23 cellular contexts compared by ENCODE assay signal in genomic region chr7:30634193-30634626, GRCh38. TPM values are rescaled to one million over a fixed set of nuclear protein-coding genes. Genes with fewer than 3 reads are reported as not detected.
A peak's percentile ranks its signal among the peaks of the same experiment; 100 is the strongest.
DNase-seq lines count a peak whose midpoint lies in the region; ATAC-seq, FAIRE-seq and TF ChIP-seq lines count a peak whose summit lies in the region.
"Had no signal": no experiment of that assay in that cellular context is flagged by ENCODE, and none has a peak within 500 bp of the region (broad histone marks: within the 10 kb centered on the region; RNA-seq: fewer than 3 reads in every experiment).

No MANE protein-coding gene starts in this region.

- no peaks in the 10 kb centered on the region for H4K20me1 ChIP-seq in HepG2 (ENCODE audit: insufficient read depth, low read length)

- H3K27ac ChIP-seq in HepG2 (ENCODE audit: extremely low read length, insufficient read depth, low read length) (no peak overlapping the region), right lobe of liver (no peak overlapping the region), WERI-Rb-1 (no peak overlapping the region)
- H3K27ac ChIP-seq: BLaER1, heart left ventricle, HL-60, RWPE1 had no signal

- no TSS peak for BruUV-seq in HepG2 (replicated peaks; lab: Mats Ljungman, UMichigan)

- H3K4me3 Mint-ChIP-seq in activated T-helper 1 cell treated with anti-CD3 and anti-CD28 coated beads, Interleukin-12 subunit alpha, Interleukin-12 subunit beta, Interleukin-2, Interleukin-4 antibody, amounts not matched to agents 30 ng/mL and 10 ng/mL and 1 ng/mL, durations not matched to agents 14 hours and 24 hours and 36 hours, result no peak overlapping the region
- H3K4me3 Mint-ChIP-seq in stimulated activated memory B cell treated with anti-CD40 and anti-IgM and Interleukin-4, amounts not matched to agents 10 μg/mL and 1 μg/mL and 100 μg/mL, for 72 hours, result no peak overlapping the region
- H3K4me3 Mint-ChIP-seq: dendritic cell treated with granulocyte-macrophage colony-stimulating factor and Interleukin-4, amounts not matched to agents 40 ng/mL and 50 ng/mL, for 4 days; mesothelial cell of epicardium; nephron had no signal

- WGBS in HepG2 (ENCODE audit: low lambda C conversion rate), result 96% methylated on average over 1 of the region's 1 CpG
- WGBS in right lobe of liver (ENCODE audit: insufficient coverage, low coverage, low lambda C conversion rate, missing lambda C conversion rate), result 92% methylated on average over 1 of the region's 1 CpG

- POLR2A ChIA-PET in HepG2 (lab: Yijun Ruan, JAX), result no interaction called here

- TF ChIP-seq EP300 in HepG2 (IDR thresholded peaks at IDR 0.05; ENCODE audit: low read depth in 2 of 2, low read length in 2 of 2) (no peak), HepG2 (CRISPR knock-in tag; IDR thresholded peaks at IDR 0.05; ENCODE audit: borderline replicate concordance) (no peak)

- peak; percentile 69 for ATAC-seq in HepG2
- ATAC-seq in right lobe of liver, result no peak
- peak; percentile 42 for ATAC-seq in HG03108 (IDR thresholded peaks at IDR 0.05; ENCODE audit: unreplicated experiment)
- no peak for ATAC-seq in stimulated activated memory B cell treated with anti-CD40 and anti-IgM and Interleukin-4, amounts not matched to agents 10 μg/mL and 1 μg/mL and 100 μg/mL, for 72 hours
- ATAC-seq: heart left ventricle, left lobe of liver had no signal

- no peak for TF ChIP-seq RAD21 in HepG2 (CRISPR knock-in tag; IDR thresholded peaks at IDR 0.05)

- no peak for TF ChIP-seq POLR2A in HepG2 (IDR thresholded peaks at IDR 0.05; ENCODE audit: insufficient read depth in 1 of 2, low read depth in 2 of 2, low read length in 2 of 2)
- TF ChIP-seq POLR2A in right lobe of liver (IDR thresholded peaks at IDR 0.05), result no peak

- DNase-seq in HepG2 (ENCODE audit: low spot score), result peak; percentile 5
- no peak for DNase-seq in right lobe of liver
- no peak for DNase-seq in activated T-helper 1 cell treated with anti-CD3 and anti-CD28 coated beads, Interleukin-12 subunit alpha, Interleukin-12 subunit beta, Interleukin-2, Interleukin-4 antibody, amounts not matched to agents 30 ng/mL and 10 ng/mL and 1 ng/mL, durations not matched to agents 14 hours and 24 hours and 36 hours (ENCODE audit: low spot score)
- no peak for DNase-seq in WERI-Rb-1
- no peak for DNase-seq in activated effector memory CD4-positive, alpha-beta T cell treated with anti-CD3 and anti-CD28 coated beads, Interleukin-2, amount 50 U/mL, for 16 hours
- DNase-seq in kidney glomerular epithelial cell (lab: John Stamatoyannopoulos, UW), result no peak
- DNase-seq: ACHN; activated naive CD4-positive, alpha-beta T cell treated with Interleukin-2 at 50 U/mL for 16 hours; activated T-cell treated with anti-CD3 and anti-CD28 coated beads, Interleukin-2, amount 50 U/mL, for 1 hour; heart left ventricle; NCI-H1417 treated with DMSO at 0.1 percent for 48 hours; NCI-H510A treated with DMSO at 0.1 percent for 48 hours had no signal

- peaks cover 15 to 59% of the 10 kb centered on the region in 2 experiments for H3K36me3 ChIP-seq in HepG2 (replicated peaks in 1 of 2; ENCODE audit: control insufficient read depth in 1 of 2, insufficient read depth in 2 of 2, low read length in 2 of 2)
- peaks cover 0 to 48% (median 24%) of the 10 kb centered on the region in 4 donors for H3K36me3 ChIP-seq in right lobe of liver
- H3K36me3 ChIP-seq in WERI-Rb-1, result peaks cover 56% of the 10 kb centered on the region

- no peak overlapping the region for H2AFZ ChIP-seq in HepG2 (ENCODE audit: low read length)

- FAIRE-seq in HepG2 (lab: Jason Lieb, UNC), result no peak
- FAIRE-seq: H54 had no signal

- intact Hi-C loops in HepG2 (cut with micrococcal nuclease; ENCODE audit: unreplicated experiment) (no loop called here), right lobe of liver (cut with DNase I) (no loop called here)
- intact Hi-C loops in activated T-helper 1 cell treated with anti-CD3 and anti-CD28 coated beads, Interleukin-12 subunit alpha, Interleukin-12 subunit beta, Interleukin-2, Interleukin-4 antibody, amounts not matched to agents 30 ng/mL and 10 ng/mL and 1 ng/mL, durations not matched to agents 14 hours and 24 hours and 36 hours (cut with micrococcal nuclease), result no loop called here

- H3K9me3 Mint-ChIP-seq in activated T-helper 1 cell treated with anti-CD3 and anti-CD28 coated beads, Interleukin-12 subunit alpha, Interleukin-12 subunit beta, Interleukin-2, Interleukin-4 antibody, amounts not matched to agents 30 ng/mL and 10 ng/mL and 1 ng/mL, durations not matched to agents 14 hours and 24 hours and 36 hours, result no peaks in the 10 kb centered on the region
- H3K9me3 Mint-ChIP-seq in stimulated activated memory B cell treated with anti-CD40 and anti-IgM and Interleukin-4, amounts not matched to agents 10 μg/mL and 1 μg/mL and 100 μg/mL, for 72 hours, result no peaks in the 10 kb centered on the region
- H3K9me3 Mint-ChIP-seq: dendritic cell treated with granulocyte-macrophage colony-stimulating factor and Interleukin-4, amounts not matched to agents 40 ng/mL and 50 ng/mL, for 4 days; mesothelial cell of epicardium; nephron had no signal

- no peak overlapping the region for H3K4me2 ChIP-seq in HepG2 (ENCODE audit: low read depth, low read length)
- H3K4me2 ChIP-seq: BLaER1 had no signal

- H3K27ac Mint-ChIP-seq in activated T-helper 1 cell treated with anti-CD3 and anti-CD28 coated beads, Interleukin-12 subunit alpha, Interleukin-12 subunit beta, Interleukin-2, Interleukin-4 antibody, amounts not matched to agents 30 ng/mL and 10 ng/mL and 1 ng/mL, durations not matched to agents 14 hours and 24 hours and 36 hours, result peak overlapping the region; percentile 0
- H3K27ac Mint-ChIP-seq in stimulated activated memory B cell treated with anti-CD40 and anti-IgM and Interleukin-4, amounts not matched to agents 10 μg/mL and 1 μg/mL and 100 μg/mL, for 72 hours, result peak overlapping the region; percentile 44
- H3K27ac Mint-ChIP-seq: dendritic cell treated with granulocyte-macrophage colony-stimulating factor and Interleukin-4, amounts not matched to agents 40 ng/mL and 50 ng/mL, for 4 days; mesothelial cell of epicardium; nephron had no signal

- no peaks in the 10 kb centered on the region for H3K79me2 ChIP-seq in HepG2 (ENCODE audit: insufficient read depth, low read length)

- H3K27me3 ChIP-seq in HepG2 (ENCODE audit: control insufficient read depth in 1 of 2, insufficient read depth in 2 of 2, low read length in 2 of 2), result no peaks in the 10 kb centered on the region
- H3K27me3 ChIP-seq in right lobe of liver, result no peaks in the 10 kb centered on the region
- no peaks in the 10 kb centered on the region for H3K27me3 ChIP-seq in WERI-Rb-1 (ENCODE audit: insufficient read depth, low read depth, severe bottlenecking)
- H3K27me3 ChIP-seq: BLaER1, heart left ventricle had no signal

- H3K4me1 ChIP-seq in HepG2 (ENCODE audit: insufficient read depth, low read length), result no peaks in the 10 kb centered on the region
- H3K4me1 ChIP-seq in right lobe of liver, result no peaks in the 10 kb centered on the region
- H3K4me1 ChIP-seq: BLaER1, heart left ventricle had no signal

- H3K9me3 ChIP-seq in HepG2 (ENCODE audit: low read length) (no peaks in the 10 kb centered on the region), right lobe of liver (no peaks in the 10 kb centered on the region), WERI-Rb-1 (ENCODE audit: severe bottlenecking) (no peaks in the 10 kb centered on the region)
- H3K9me3 ChIP-seq: heart left ventricle had no signal

- H3K27me3 Mint-ChIP-seq in activated T-helper 1 cell treated with anti-CD3 and anti-CD28 coated beads, Interleukin-12 subunit alpha, Interleukin-12 subunit beta, Interleukin-2, Interleukin-4 antibody, amounts not matched to agents 30 ng/mL and 10 ng/mL and 1 ng/mL, durations not matched to agents 14 hours and 24 hours and 36 hours (ENCODE audit: insufficient read depth), result no peaks in the 10 kb centered on the region
- H3K27me3 Mint-ChIP-seq in stimulated activated memory B cell treated with anti-CD40 and anti-IgM and Interleukin-4, amounts not matched to agents 10 μg/mL and 1 μg/mL and 100 μg/mL, for 72 hours, result no peaks in the 10 kb centered on the region
- H3K27me3 Mint-ChIP-seq: dendritic cell treated with granulocyte-macrophage colony-stimulating factor and Interleukin-4, amounts not matched to agents 40 ng/mL and 50 ng/mL, for 4 days had no signal

- H3K9ac ChIP-seq in HepG2 (ENCODE audit: insufficient read depth, low read depth, low read length), result no peak overlapping the region
- H3K9ac ChIP-seq: BLaER1 had no signal

- peaks cover 13% of the 10 kb centered on the region for H3K4me1 Mint-ChIP-seq in activated T-helper 1 cell treated with anti-CD3 and anti-CD28 coated beads, Interleukin-12 subunit alpha, Interleukin-12 subunit beta, Interleukin-2, Interleukin-4 antibody, amounts not matched to agents 30 ng/mL and 10 ng/mL and 1 ng/mL, durations not matched to agents 14 hours and 24 hours and 36 hours (ENCODE audit: low read depth)
- peaks cover 10% of the 10 kb centered on the region for H3K4me1 Mint-ChIP-seq in stimulated activated memory B cell treated with anti-CD40 and anti-IgM and Interleukin-4, amounts not matched to agents 10 μg/mL and 1 μg/mL and 100 μg/mL, for 72 hours
- H3K4me1 Mint-ChIP-seq: mesothelial cell of epicardium, nephron had no signal

- in situ Hi-C loops in HepG2 (cut with HindIII; ENCODE audit: extremely low pct_ligation_motif_present, low pct_unique_long_range_greater_than_20kb), result no loop called here

- peaks cover 52% of the 10 kb centered on the region for H3K36me3 Mint-ChIP-seq in activated T-helper 1 cell treated with anti-CD3 and anti-CD28 coated beads, Interleukin-12 subunit alpha, Interleukin-12 subunit beta, Interleukin-2, Interleukin-4 antibody, amounts not matched to agents 30 ng/mL and 10 ng/mL and 1 ng/mL, durations not matched to agents 14 hours and 24 hours and 36 hours (ENCODE audit: low read depth)
- peaks cover 56% of the 10 kb centered on the region for H3K36me3 Mint-ChIP-seq in stimulated activated memory B cell treated with anti-CD40 and anti-IgM and Interleukin-4, amounts not matched to agents 10 μg/mL and 1 μg/mL and 100 μg/mL, for 72 hours

- CTCF ChIA-PET in HepG2 (lab: Yijun Ruan, JAX; ENCODE audit: low intra/inter-chr PET ratio, low total read pairs), result no interaction called here

- TF ChIP-seq CTCF in HepG2 (CRISPR knock-in tag; IDR thresholded peaks at IDR 0.05) (no peak), right lobe of liver (IDR thresholded peaks at IDR 0.05) (no peak), WERI-Rb-1 (IDR thresholded peaks at IDR 0.05; ENCODE audit: low read depth, low read length) (no peak)

- H3K4me3 ChIP-seq in HepG2 (replicated peaks in 1 of 3; ENCODE audit: insufficient read depth in 1 of 3, low read depth in 2 of 3, low read length in 3 of 3) (no peak overlapping the region), right lobe of liver (no peak overlapping the region), WERI-Rb-1 (ENCODE audit: low read depth, low read length) (no peak overlapping the region)
- H3K4me3 ChIP-seq: BLaER1, heart left ventricle had no signal

RNA-seq across cellular contexts. Expression of gene GARS1, which starts 39.5 kb away (rescaled TPM):
- total RNA-seq in HepG2 (2016; rRNA removed; fragmentation: Illumina TruSeq; extraction: Trizol) (140 and 180 TPM in 2 replicates), right lobe of liver (100 to 1,000 TPM in 2 of 6 experiments, 10 to 100 TPM in 4; 31.4 to 155 (median 44.7) TPM)
- 54.9 and 58.3 TPM in 2 replicates for total RNA-seq in HepG2 (2016; cell fraction: cytosol; rRNA removed; fragmentation: Illumina TruSeq; extraction: Trizol; ENCODE audit: low read depth)
- total RNA-seq in HepG2 (2016; cell fraction: insoluble cytoplasmic fraction; rRNA removed; fragmentation: Illumina TruSeq; extraction: Trizol), result 130 and 180 TPM in 2 replicates
- 96.5 and 104 TPM in 2 replicates for total RNA-seq in HepG2 (2016; cell fraction: membrane; rRNA removed; fragmentation: Illumina TruSeq; extraction: Trizol)
- total RNA-seq in HepG2 (2016; cell fraction: nucleus; rRNA removed; fragmentation: Illumina TruSeq; extraction: Trizol), result 98.4 and 111 TPM in 2 replicates
- 406 and 460 TPM in 2 replicates for polyA plus RNA-seq in HepG2 (2011; rRNA removed)
- 317 and 416 TPM in 2 replicates for polyA plus RNA-seq in HepG2 (2011; cell fraction: cytosol; rRNA removed)
- polyA plus RNA-seq in HepG2 (2011; cell fraction: nucleus; rRNA removed), result 244 and 272 TPM in 2 replicates
- 137 and 249 TPM in 2 replicates for polyA plus RNA-seq in HepG2 (2012)
- polyA plus RNA-seq in HepG2 (2016; cell fraction: cytosol; fragmentation: Illumina TruSeq; extraction: Trizol; ENCODE audit: low read depth), result 43.9 and 53.1 TPM in 2 replicates
- 204 and 207 TPM in 2 replicates for polyA plus RNA-seq in HepG2 (2016; cell fraction: insoluble cytoplasmic fraction; fragmentation: Illumina TruSeq; extraction: Trizol; ENCODE audit: low read depth)
- polyA plus RNA-seq in HepG2 (2016; cell fraction: membrane; fragmentation: Illumina TruSeq; extraction: Trizol; ENCODE audit: low read depth), result 86.2 and 94.6 TPM in 2 replicates
- polyA plus RNA-seq in HepG2 (2016; cell fraction: nucleus; fragmentation: Illumina TruSeq; extraction: Trizol; ENCODE audit: insufficient read depth, low read depth), result 141 and 166 TPM in 2 replicates
- 365 and 608 TPM in 2 replicates for polyA minus RNA-seq in HepG2 (2011; rRNA and poly(A)+ RNA removed; ENCODE audit: low replicate concordance)
- polyA minus RNA-seq in HepG2 (2011; cell fraction: cytosol; rRNA and poly(A)+ RNA removed), result 230 and 276 TPM in 2 replicates
- 219 and 236 TPM in 2 replicates for polyA minus RNA-seq in HepG2 (2011; cell fraction: nucleus; rRNA and poly(A)+ RNA removed)
- 234 and 250 TPM in 2 replicates for total RNA-seq in activated T-helper 1 cell treated with anti-CD3 and anti-CD28 coated beads, Interleukin-12 subunit alpha, Interleukin-12 subunit beta, Interleukin-2, Interleukin-4 antibody, amounts not matched to agents 30 ng/mL and 10 ng/mL and 1 ng/mL, durations not matched to agents 14 hours and 24 hours and 36 hours

RNA-seq across cellular contexts. Expression of gene CRHR2, which starts 48.0 kb away (rescaled TPM):
- total RNA-seq in HepG2 (2016; rRNA removed; fragmentation: Illumina TruSeq; extraction: Trizol), result not detected in 2 replicates
- total RNA-seq in HepG2 (2016; cell fraction: cytosol; rRNA removed; fragmentation: Illumina TruSeq; extraction: Trizol; ENCODE audit: low read depth), result not detected in 2 replicates
- not detected in 2 replicates for total RNA-seq in HepG2 (2016; cell fraction: insoluble cytoplasmic fraction; rRNA removed; fragmentation: Illumina TruSeq; extraction: Trizol)
- not detected in 2 replicates for total RNA-seq in HepG2 (2016; cell fraction: membrane; rRNA removed; fragmentation: Illumina TruSeq; extraction: Trizol)
- total RNA-seq in HepG2 (2016; cell fraction: nucleus; rRNA removed; fragmentation: Illumina TruSeq; extraction: Trizol), result not detected in 2 replicates
- polyA plus RNA-seq in HepG2 (2011; rRNA removed), result not detected in 2 replicates
- polyA plus RNA-seq in HepG2 (2011; cell fraction: cytosol; rRNA removed), result not detected in 2 replicates
- polyA plus RNA-seq in HepG2 (2011; cell fraction: nucleus; rRNA removed), result not detected in 2 replicates
- 0.11 TPM in 1 of 2 replicates, not detected in the other for polyA plus RNA-seq in HepG2 (2012)
- polyA plus RNA-seq in HepG2 (2016; cell fraction: cytosol; fragmentation: Illumina TruSeq; extraction: Trizol; ENCODE audit: low read depth), result not detected in 2 replicates
- polyA plus RNA-seq in HepG2 (2016; cell fraction: insoluble cytoplasmic fraction; fragmentation: Illumina TruSeq; extraction: Trizol; ENCODE audit: low read depth), result not detected in 2 replicates
- polyA plus RNA-seq in HepG2 (2016; cell fraction: membrane; fragmentation: Illumina TruSeq; extraction: Trizol; ENCODE audit: low read depth), result not detected in 2 replicates
- polyA plus RNA-seq in HepG2 (2016; cell fraction: nucleus; fragmentation: Illumina TruSeq; extraction: Trizol; ENCODE audit: insufficient read depth, low read depth), result not detected in 2 replicates
- polyA minus RNA-seq in HepG2 (2011; rRNA and poly(A)+ RNA removed; ENCODE audit: low replicate concordance), result not detected in 2 replicates
- not detected in 2 replicates for polyA minus RNA-seq in HepG2 (2011; cell fraction: cytosol; rRNA and poly(A)+ RNA removed)
- not detected in 2 replicates for polyA minus RNA-seq in HepG2 (2011; cell fraction: nucleus; rRNA and poly(A)+ RNA removed)
- not detected for total RNA-seq in right lobe of liver
- not detected in 2 replicates for total RNA-seq in activated T-helper 1 cell treated with anti-CD3 and anti-CD28 coated beads, Interleukin-12 subunit alpha, Interleukin-12 subunit beta, Interleukin-2, Interleukin-4 antibody, amounts not matched to agents 30 ng/mL and 10 ng/mL and 1 ng/mL, durations not matched to agents 14 hours and 24 hours and 36 hours
- total RNA-seq: Daoy, left lobe of liver, mesothelial cell of epicardium had no signal

Comparison
In these comparisons a context has a peak if more than half of its experiments do, and no peak if none do; other contexts are left out.
1. ATAC-seq: peak in HepG2 (single experiment) and HG03108 (single experiment); none in right lobe of liver (0 of 4) and stimulated activated memory B cell treated with anti-CD40 and anti-IgM and Interleukin-4, amounts not matched to agents 10 μg/mL and 1 μg/mL and 100 μg/mL, for 72 hours (single experiment).